11 cellular contexts compared by ENCODE assay signal in genomic region chr12:110561471-110562201, GRCh38. TPM values are rescaled to one million over a fixed set of nuclear protein-coding genes. Genes with fewer than 3 reads are reported as not detected.
DNase-seq lines count a peak whose midpoint lies in the region; ATAC-seq and TF ChIP-seq lines count a peak whose summit lies in the region.
"Had no signal": no experiment of that assay in that cellular context is flagged by ENCODE, and none has a peak within 500 bp of the region (broad histone marks: within the 10 kb centered on the region; RNA-seq: fewer than 3 reads in every experiment).

No MANE protein-coding gene starts in this region.

- H3K4me1 ChIP-seq in CD8-positive, alpha-beta memory T cell (ENCODE audit: insufficient read depth, low read length): peaks cover 60% of the 10 kb centered on the region
- peaks cover 10% of the 10 kb centered on the region for H3K4me1 ChIP-seq in endodermal cell (ENCODE audit: control insufficient read depth, insufficient read depth, low read length)
- H3K4me1 ChIP-seq in psoas muscle: peaks cover 75% of the 10 kb centered on the region

- H3K9me3 Mint-ChIP-seq in CD8-positive, alpha-beta memory T cell: no peaks in the 10 kb centered on the region
- H3K9me3 Mint-ChIP-seq in endodermal cell: no peaks in the 10 kb centered on the region
- H3K9me3 Mint-ChIP-seq: neural progenitor cell had no signal

- WGBS in endodermal cell (ENCODE audit: insufficient coverage in 1 of 2, insufficient read length in 1 of 2), 2 experiments: 93 to 96% methylated on average over 10 to 15 of the region's 15 CpGs
- 60 to 76% (median 63%) methylated on average over 15 of the region's 15 CpGs for WGBS in psoas muscle, 3 donors

- H3K4me1 Mint-ChIP-seq in CD8-positive, alpha-beta memory T cell: peaks cover 60 to 90% (median 65%) of the 10 kb centered on the region in 3 donors
- peaks cover 11% of the 10 kb centered on the region for H3K4me1 Mint-ChIP-seq in endodermal cell

- no peaks in the 10 kb centered on the region for H3K27me3 Mint-ChIP-seq in CD8-positive, alpha-beta memory T cell
- H3K27me3 Mint-ChIP-seq in endodermal cell (ENCODE audit: insufficient read depth): no peaks in the 10 kb centered on the region

- H3K4me3 Mint-ChIP-seq in CD8-positive, alpha-beta memory T cell: peak overlapping the region in 6 of 7 donors; percentile 53 to 75 (median 64)
- no peak overlapping the region for H3K4me3 Mint-ChIP-seq in endodermal cell
- H3K4me3 Mint-ChIP-seq: neural progenitor cell had no signal

- no peaks in the 10 kb centered on the region for H3K36me3 ChIP-seq in CD8-positive, alpha-beta memory T cell (ENCODE audit: insufficient read depth, low read length)
- H3K36me3 ChIP-seq in MG63: no peaks in the 10 kb centered on the region; the same call in 1 of the 2 replicates
- H3K36me3 ChIP-seq in endodermal cell (ENCODE audit: control insufficient read depth, insufficient read depth, low read length): no peaks in the 10 kb centered on the region
- no peaks in the 10 kb centered on the region for H3K36me3 ChIP-seq in psoas muscle (ENCODE audit: insufficient read depth in 1 of 2, low read depth in 1 of 2)
- H3K36me3 ChIP-seq: neural progenitor cell, transverse colon had no signal

- H3K9me3 ChIP-seq in CD8-positive, alpha-beta memory T cell (ENCODE audit: low read length): no peaks in the 10 kb centered on the region
- H3K9me3 ChIP-seq in MG63 (no peaks in the 10 kb centered on the region), endodermal cell (ENCODE audit: control insufficient read depth, low read length) (no peaks in the 10 kb centered on the region), psoas muscle (no peaks in the 10 kb centered on the region)
- H3K9me3 ChIP-seq: transverse colon had no signal

- H3K27ac Mint-ChIP-seq in CD8-positive, alpha-beta memory T cell: peak overlapping the region; percentile 52 to 99 (median 84)
- peak overlapping the region; percentile 35 for H3K27ac Mint-ChIP-seq in endodermal cell
- H3K27ac Mint-ChIP-seq: neural progenitor cell had no signal

- CTCF ChIA-PET in CD8-positive, alpha-beta memory T cell (lab: Charles Lee): interaction anchor here (0.7 to 1.6 kb wide), 6 partner anchors 9 to 282 kb away, joined by 3 to 4 read pairs (median 4); partner anchors contain the start of gene FAM216A

- ATAC-seq in psoas muscle: peak in 1 of 4 donors; percentile 9

- H3K27me3 ChIP-seq in CD8-positive, alpha-beta memory T cell (ENCODE audit: insufficient read depth, low read length, poor library complexity, severe bottlenecking): no peaks in the 10 kb centered on the region
- no peaks in the 10 kb centered on the region for H3K27me3 ChIP-seq in MG63
- H3K27me3 ChIP-seq in endodermal cell (ENCODE audit: control insufficient read depth, insufficient read depth, low read length, poor library complexity, severe bottlenecking): no peaks in the 10 kb centered on the region
- no peaks in the 10 kb centered on the region for H3K27me3 ChIP-seq in psoas muscle (ENCODE audit: insufficient read depth in 3 of 3, low read length in 2 of 3)
- H3K27me3 ChIP-seq: neural progenitor cell, transverse colon had no signal

- no peak overlapping the region for H3K9ac ChIP-seq in endodermal cell (ENCODE audit: extremely low read depth, low read length, poor library complexity, severe bottlenecking)
- H3K9ac ChIP-seq: neural progenitor cell had no signal

- no peak overlapping the region for H3K27ac ChIP-seq in CD8-positive, alpha-beta memory T cell (ENCODE audit: low read depth, low read length)
- no peak overlapping the region for H3K27ac ChIP-seq in endodermal cell (ENCODE audit: low read depth, low read length)
- H3K27ac ChIP-seq in psoas muscle: peak overlapping the region; percentile 85
- H3K27ac ChIP-seq: neural progenitor cell had no signal

- H3K36me3 Mint-ChIP-seq in CD8-positive, alpha-beta memory T cell: peaks cover 0 to 7% (median 1%) of the 10 kb centered on the region in 3 donors
- H3K36me3 Mint-ChIP-seq in endodermal cell (ENCODE audit: low read depth): peaks cover 5% of the 10 kb centered on the region

- no peak for TF ChIP-seq CTCF in endodermal cell (conservative IDR thresholded peaks at IDR 0.05)
- no peak for TF ChIP-seq CTCF in psoas muscle (IDR thresholded peaks at IDR 0.05)

- peak in 1 of 5 donors; percentile 15 for DNase-seq in CD8-positive, alpha-beta memory T cell
- peak; percentile 65 for DNase-seq in MG63
- peak; percentile 35 for DNase-seq in endodermal cell
- DNase-seq in psoas muscle: no peak
- DNase-seq in T-helper 9 cell: no peak
- no peak for DNase-seq in hippocampal formation (lab: John Stamatoyannopoulos, UW)
- DNase-seq in RPMI8226: no peak
- DNase-seq: NCI-H446 treated with DMSO at 0.1 percent for 48 hours, transverse colon had no signal

- intact Hi-C loops in psoas muscle (cut with DNase I): no loop called here

- POLR2A ChIA-PET in CD8-positive, alpha-beta memory T cell (lab: Charles Lee): interaction anchor here (0.7 to 1.4 kb wide), 2 partner anchors 18 to 23 kb away, joined by 3 to 6 read pairs; no protein-coding TSS in a partner anchor

- no peak overlapping the region for H3K4me3 ChIP-seq in CD8-positive, alpha-beta memory T cell (ENCODE audit: low read length)
- H3K4me3 ChIP-seq in MG63 (no peak overlapping the region), endodermal cell (ENCODE audit: low read length) (no peak overlapping the region), psoas muscle (no peak overlapping the region)
- H3K4me3 ChIP-seq: neural progenitor cell, transverse colon had no signal

RNA-seq across cellular contexts. Expression of gene PPTC7, which starts 21.5 kb away (rescaled TPM):
- 10 to 100 TPM; 52.0 TPM for total RNA-seq in CD8-positive, alpha-beta memory T cell
- 11.7 TPM for polyA plus RNA-seq in CD8-positive, alpha-beta memory T cell
- 4.4 and 11.0 TPM in 2 replicates for total RNA-seq in MG63 (2014; rRNA removed; shearing (Covaris generic); ENCODE audit: low replicate concordance)
- 10 to 100 TPM; 15.2 TPM for total RNA-seq in endodermal cell
- polyA plus RNA-seq in endodermal cell (2013, experiment 1 of 2): 11.9 TPM
- 11.4 TPM for polyA plus RNA-seq in endodermal cell (2013, experiment 2 of 2)
- 100 to 1,000 TPM in 2 of 4 donors, 10 to 100 TPM in 2; 61.1 to 213 (median 86.7) TPM for total RNA-seq in psoas muscle
- 100 to 1,000 TPM in 1 of 3 donors, 10 to 100 TPM in 2; 54.6 to 134 (median 65.4) TPM for polyA plus RNA-seq in psoas muscle

RNA-seq across cellular contexts. Expression of gene TCTN1, which starts 52.3 kb away (rescaled TPM):
- total RNA-seq in CD8-positive, alpha-beta memory T cell: 10 to 100 TPM in 1 of 2 experiments, 1 to 10 TPM in 1; 9.8 to 11.1 TPM
- 4.6 TPM for polyA plus RNA-seq in CD8-positive, alpha-beta memory T cell
- total RNA-seq in MG63 (2014; rRNA removed; shearing (Covaris generic); ENCODE audit: low replicate concordance): 19.6 and 47.5 TPM in 2 replicates
- 10 to 100 TPM; 29.5 to 44.9 TPM for total RNA-seq in endodermal cell
- 41.6 TPM for polyA plus RNA-seq in endodermal cell (2013, experiment 1 of 2)
- 30.6 TPM for polyA plus RNA-seq in endodermal cell (2013, experiment 2 of 2)
- 10 to 100 TPM in 3 of 4 donors, 1 to 10 TPM in 1; 8.6 to 23.5 (median 12.7) TPM for total RNA-seq in psoas muscle
- 10 to 100 TPM in 2 of 3 donors, 1 to 10 TPM in 1; 4.0 to 24.7 (median 12.1) TPM for polyA plus RNA-seq in psoas muscle

RNA-seq across cellular contexts. Expression of gene RAD9B, which starts 59.5 kb away (rescaled TPM):
- total RNA-seq in CD8-positive, alpha-beta memory T cell: 1 to 10 TPM in 1 of 2 experiments, under 1 TPM in 1; 0.74 to 1.9 TPM
- 0.52 TPM for polyA plus RNA-seq in CD8-positive, alpha-beta memory T cell
- 0.25 and 2.0 TPM in 2 replicates for total RNA-seq in MG63 (2014; rRNA removed; shearing (Covaris generic); ENCODE audit: low replicate concordance)
- under 1 TPM; 0.29 to 0.31 TPM for total RNA-seq in endodermal cell
- 0.32 TPM for polyA plus RNA-seq in endodermal cell (2013, experiment 1 of 2)
- 0.29 TPM for polyA plus RNA-seq in endodermal cell (2013, experiment 2 of 2)
- total RNA-seq in psoas muscle: 1 to 10 TPM; 1.1 to 4.2 (median 1.4) TPM
- 1 to 10 TPM in 2 of 3 donors, under 1 TPM in 1; 0.77 to 3.8 (median 2.6) TPM for polyA plus RNA-seq in psoas muscle
- total RNA-seq: H1 had no signal

RNA-seq across cellular contexts. Expression of gene VPS29, which starts 59.7 kb away (rescaled TPM):
- total RNA-seq in CD8-positive, alpha-beta memory T cell: 10 to 100 TPM; 86.4 to 88.3 TPM
- 150 TPM for polyA plus RNA-seq in CD8-positive, alpha-beta memory T cell
- total RNA-seq in MG63 (2014; rRNA removed; shearing (Covaris generic); ENCODE audit: low replicate concordance): 33.5 and 59.1 TPM in 2 replicates
- total RNA-seq in endodermal cell: 10 to 100 TPM; 87.7 to 89.4 TPM
- 98.9 TPM for polyA plus RNA-seq in endodermal cell (2013, experiment 1 of 2)
- 93.5 TPM for polyA plus RNA-seq in endodermal cell (2013, experiment 2 of 2)
- 100 to 1,000 TPM in 3 of 4 donors, 10 to 100 TPM in 1; 70.4 to 136 (median 121) TPM for total RNA-seq in psoas muscle
- polyA plus RNA-seq in psoas muscle: 100 to 1,000 TPM; 168 to 216 (median 188) TPM

Comparison
In these comparisons a context has a peak if more than half of its experiments do, and no peak if none do; other contexts are left out.
1. DNase-seq: peak in MG63 (single experiment) and endodermal cell (single experiment); none in psoas muscle (0 of 2), T-helper 9 cell (single experiment), hippocampal formation (0 of 2) and RPMI8226 (single experiment).